1 cellular context compared by ENCODE assay signal in genomic region chr2:144514731-144515424, GRCh38.
TF ChIP-seq lines count a peak whose summit lies in the region.

No MANE protein-coding gene starts in this region.

TF ChIP-seq in K562, 482 proteins besides CTCF, POLR2A, EP300 and RAD21 (continued from another document):
- peak in 1 of 2 experiments; percentile 47; a peak in 2 of 4 replicates for TF ChIP-seq MLLT1 (IDR thresholded peaks at IDR 0.05)
- no peak for TF ChIP-seq HMGXB4 (CRISPR knock-in tag; IDR thresholded peaks at IDR 0.05)
- no peak for TF ChIP-seq PHF21A (IDR thresholded peaks at IDR 0.05; ENCODE audit: borderline replicate concordance, low read depth)
- TF ChIP-seq CCNT2 (IDR thresholded peaks at IDR 0.05; ENCODE audit: borderline replicate concordance, extremely low read depth, insufficient read length, low read depth, low read length), result no peak
- peak; percentile 45 for TF ChIP-seq WHSC1 (IDR thresholded peaks at IDR 0.05; ENCODE audit: low read length)
- no peak for TF ChIP-seq ZNF408 (CRISPR knock-in tag; IDR thresholded peaks at IDR 0.05; ENCODE audit: low read depth)
- TF ChIP-seq E2F8 (IDR thresholded peaks at IDR 0.05; ENCODE audit: low read depth, partially characterized antibody), result no peak
- TF ChIP-seq HDAC8 (tag; IDR thresholded peaks at IDR 0.05), result no peak
- no peak for TF ChIP-seq RBM22 (IDR thresholded peaks at IDR 0.05; ENCODE audit: low read depth, low read length, poor library complexity, severe bottlenecking)
- TF ChIP-seq CBFA2T3 (IDR thresholded peaks at IDR 0.05), result no peak
- 0 out of 2 replicates have a peak, but pooled peaks have one; percentile 14 for TF ChIP-seq ETV1 (tag; conservative IDR thresholded peaks at IDR 0.05; ENCODE audit: low read depth)
- TF ChIP-seq ILF3 (IDR thresholded peaks at IDR 0.05; ENCODE audit: borderline replicate concordance), result no peak
- no peak for TF ChIP-seq ZNF766 (CRISPR knock-in tag; conservative IDR thresholded peaks at IDR 0.05)
- TF ChIP-seq TGIF2 (CRISPR knock-in tag; IDR thresholded peaks at IDR 0.05), result no peak
- no peak for TF ChIP-seq IRF9 (tag; IDR thresholded peaks at IDR 0.05)
- no peak for TF ChIP-seq U2AF2 (optimal IDR thresholded peaks at IDR 0.05; ENCODE audit: low read depth, low read length)
- no peak for TF ChIP-seq CBX8 (IDR thresholded peaks at IDR 0.05; ENCODE audit: borderline replicate concordance, extremely low read depth, low read depth, low read length, poor library complexity, severe bottlenecking)
- TF ChIP-seq TCFL5 (CRISPR knock-in tag; conservative IDR thresholded peaks at IDR 0.05), result no peak
- no peak for TF ChIP-seq MGA (IDR thresholded peaks at IDR 0.05)
- no peak for TF ChIP-seq KLF10 (CRISPR knock-in tag; IDR thresholded peaks at IDR 0.05)
- TF ChIP-seq EP400 (IDR thresholded peaks at IDR 0.05), result no peak
- no peak for TF ChIP-seq EZH2 (IDR thresholded peaks at IDR 0.05; ENCODE audit: borderline replicate concordance, low read depth, low read length)
- no peak for TF ChIP-seq THAP12 (CRISPR knock-in tag; IDR thresholded peaks at IDR 0.05)
- no peak for TF ChIP-seq SMARCB1 (IDR thresholded peaks at IDR 0.05; ENCODE audit: insufficient read length, low read depth)
- no peak for TF ChIP-seq ZNF592 (IDR thresholded peaks at IDR 0.05)
- TF ChIP-seq ZNF3 (CRISPR knock-in tag; IDR thresholded peaks at IDR 0.05), result no peak
